11 cellular contexts compared by ENCODE assay signal in the genomic region with DNA sequence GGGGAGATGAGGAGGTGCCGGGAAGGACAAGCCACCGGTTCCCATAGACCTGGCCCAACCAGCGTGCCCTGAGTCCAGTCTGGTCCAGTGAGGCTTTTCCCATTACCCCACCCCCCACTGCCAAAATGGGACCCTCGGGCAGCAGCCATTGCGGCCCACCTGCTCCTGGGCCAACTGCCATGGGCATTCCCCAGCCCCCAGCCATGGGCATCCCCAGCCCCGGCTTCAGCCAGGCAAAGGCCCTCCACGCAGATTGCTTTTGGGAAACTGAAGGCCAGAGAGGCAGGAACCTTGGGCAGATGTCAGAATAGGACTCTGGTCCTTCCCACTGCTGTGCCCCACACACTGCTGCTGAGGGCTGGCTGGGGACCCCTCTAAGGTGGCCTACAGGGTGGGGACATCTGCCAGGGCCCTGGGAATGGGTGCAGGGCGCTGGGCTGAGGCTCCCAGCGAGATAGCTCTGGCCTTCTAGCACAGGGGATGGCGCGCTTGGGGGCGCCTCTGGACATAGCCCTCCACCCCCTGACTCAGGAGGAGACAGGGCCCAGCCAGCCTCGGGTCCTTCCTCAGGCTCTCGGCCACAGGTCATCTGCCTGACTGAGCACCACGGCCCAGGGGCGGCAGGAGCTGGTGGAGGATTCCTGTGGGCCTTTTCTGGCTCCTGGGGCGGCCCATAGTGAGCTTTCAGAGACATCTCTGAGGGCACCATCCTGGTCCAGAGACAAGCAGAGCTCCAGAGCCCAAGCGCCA. TPM values are rescaled to one million over a fixed set of nuclear protein-coding genes. Genes with fewer than 3 reads are reported as not detected.
DNase-seq lines count a peak whose midpoint lies in the region; ATAC-seq, FAIRE-seq and TF ChIP-seq lines count a peak whose summit lies in the region.
"Had no signal": no experiment of that assay in that cellular context is flagged by ENCODE, and none has a peak within 500 bp of the region (broad histone marks: within the 10 kb centered on the region; RNA-seq: fewer than 3 reads in every experiment).

No MANE protein-coding gene starts in this region.

- H4K20me1 ChIP-seq in DOHH2 (ENCODE audit: control insufficient read depth, insufficient read depth, low read depth, low read length): peaks cover 21% of the 10 kb centered on the region

- in situ Hi-C loops in brain microvascular endothelial cell (cut with HindIII; ENCODE audit: low pct_ligation_motif_present, low sequenced_read_pairs): no loop called here

- H3K9me2 ChIP-seq in DOHH2 (replicated peaks; ENCODE audit: control insufficient read depth, low read length): no peaks in the 10 kb centered on the region

- peak; percentile 41 for DNase-seq in activated CD8-positive, alpha-beta memory T cell treated with anti-CD3 and anti-CD28 coated beads, Interleukin-2, amount 10 ng/mL, durations not matched to agents 7 days and 5 days
- DNase-seq in right atrium auricular region (ENCODE audit: low spot score) (no peak), D721Med (ENCODE audit: insufficient read length, low spot score) (no peak), DMS 273 (lab: John Stamatoyannopoulos, UW; ENCODE audit: unreplicated experiment) (no peak), left lobe of liver (ENCODE audit: low spot score) (no peak), brain microvascular endothelial cell (no peak)
- peak; percentile 2 for DNase-seq in stimulated activated CD4-positive, alpha-beta T cell treated with anti-CD3 and anti-CD28 coated beads, Interleukin-1b, Interleukin-23, amount 100 ng/mL, for 48 hours
- DNase-seq: NCI-H187 had no signal

- no peak overlapping the region for H3K4me3 ChIP-seq in DOHH2 (ENCODE audit: low read length)
- H3K4me3 ChIP-seq in right atrium auricular region: no peak overlapping the region
- H3K4me3 ChIP-seq in brain microvascular endothelial cell (ENCODE audit: low read depth, low read length): no peak overlapping the region

- H3K4me1 Mint-ChIP-seq in activated CD8-positive, alpha-beta memory T cell treated with anti-CD3 and anti-CD28 coated beads, Interleukin-2, amount 10 ng/mL, durations not matched to agents 7 days and 5 days: peaks cover 26% of the 10 kb centered on the region

- TF ChIP-seq CTCF in DOHH2 (IDR thresholded peaks at IDR 0.05; ENCODE audit: low read depth, low read length, poor library complexity, severe bottlenecking) (no peak), right atrium auricular region (IDR thresholded peaks at IDR 0.05) (no peak), D721Med (IDR thresholded peaks at IDR 0.05; ENCODE audit: insufficient read depth, missing control alignments) (no peak), brain microvascular endothelial cell (IDR thresholded peaks at IDR 0.05; ENCODE audit: low read depth, low read length, missing control alignments) (no peak)

- ATAC-seq in activated CD8-positive, alpha-beta memory T cell treated with anti-CD3 and anti-CD28 coated beads, Interleukin-2, amount 10 ng/mL, durations not matched to agents 7 days and 5 days: no peak
- no peak for ATAC-seq in left lobe of liver

- H3K9me3 ChIP-seq in DOHH2 (ENCODE audit: control insufficient read depth, insufficient read depth, low read length): no peaks in the 10 kb centered on the region
- no peaks in the 10 kb centered on the region for H3K9me3 ChIP-seq in right atrium auricular region

- H3K36me3 Mint-ChIP-seq in activated CD8-positive, alpha-beta memory T cell treated with anti-CD3 and anti-CD28 coated beads, Interleukin-2, amount 10 ng/mL, durations not matched to agents 7 days and 5 days: peaks cover 23% of the 10 kb centered on the region

- H3F3A ChIP-seq in DOHH2 (ENCODE audit: control insufficient read depth, insufficient read depth): peaks cover 21% of the 10 kb centered on the region

- no peaks in the 10 kb centered on the region for H3K27me3 Mint-ChIP-seq in activated CD8-positive, alpha-beta memory T cell treated with anti-CD3 and anti-CD28 coated beads, Interleukin-2, amount 10 ng/mL, durations not matched to agents 7 days and 5 days

- H3K27me3 ChIP-seq in DOHH2 (ENCODE audit: control insufficient read depth, low read length) (no peaks in the 10 kb centered on the region), right atrium auricular region (no peaks in the 10 kb centered on the region), brain microvascular endothelial cell (replicated peaks) (no peaks in the 10 kb centered on the region)

- H3K4me1 ChIP-seq in DOHH2 (ENCODE audit: control insufficient read depth, low read length): peaks cover 53% of the 10 kb centered on the region
- H3K4me1 ChIP-seq in right atrium auricular region: peaks cover 0 to 86% of the 10 kb centered on the region in 2 donors

- peak overlapping the region; percentile 52 for H3K27ac Mint-ChIP-seq in activated CD8-positive, alpha-beta memory T cell treated with anti-CD3 and anti-CD28 coated beads, Interleukin-2, amount 10 ng/mL, durations not matched to agents 7 days and 5 days

- peaks cover 41% of the 10 kb centered on the region for H3K79me2 ChIP-seq in DOHH2 (ENCODE audit: control insufficient read depth, low read length)

- no peaks in the 10 kb centered on the region for H3K9me3 Mint-ChIP-seq in activated CD8-positive, alpha-beta memory T cell treated with anti-CD3 and anti-CD28 coated beads, Interleukin-2, amount 10 ng/mL, durations not matched to agents 7 days and 5 days (ENCODE audit: low read depth)

- H3K27ac ChIP-seq in DOHH2 (ENCODE audit: low read depth, low read length): no peak overlapping the region; the same call in 1 of the 2 replicates
- peak overlapping the region; percentile 96 to 98 for H3K27ac ChIP-seq in right atrium auricular region
- no peak overlapping the region for H3K27ac ChIP-seq in brain microvascular endothelial cell

- CTCF ChIA-PET in activated CD8-positive, alpha-beta memory T cell treated with anti-CD3 and anti-CD28 coated beads, Interleukin-2, amount 10 ng/mL, durations not matched to agents 7 days and 5 days (lab: Charles Lee): interaction anchor here (1.0 kb wide), 1 partner anchor 11 kb away, joined by 3 read pairs; no protein-coding TSS in a partner anchor

- no peak overlapping the region for H3K4me3 Mint-ChIP-seq in activated CD8-positive, alpha-beta memory T cell treated with anti-CD3 and anti-CD28 coated beads, Interleukin-2, amount 10 ng/mL, durations not matched to agents 7 days and 5 days

- peaks cover 40% of the 10 kb centered on the region for H3K36me3 ChIP-seq in DOHH2 (ENCODE audit: control insufficient read depth, low read length)
- peaks cover 30% of the 10 kb centered on the region for H3K36me3 ChIP-seq in right atrium auricular region
- peaks cover 20% of the 10 kb centered on the region for H3K36me3 ChIP-seq in brain microvascular endothelial cell (replicated peaks)

- peak overlapping the region; percentile 11; the same call in 1 of the 2 replicates for H3K4me2 ChIP-seq in DOHH2 (ENCODE audit: low read length)

- FAIRE-seq in D721Med (lab: Jason Lieb, UNC): no peak
- FAIRE-seq: colon had no signal

RNA-seq across cellular contexts. Expression of a gene that starts 4.9 kb away (rescaled TPM):
- 10 to 100 TPM; 53.4 to 79.7 TPM for total RNA-seq in activated CD8-positive, alpha-beta memory T cell treated with anti-CD3 and anti-CD28 coated beads, Interleukin-2, amount 10 ng/mL, durations not matched to agents 7 days and 5 days
- total RNA-seq in right atrium auricular region (10 to 100 TPM; 64.5 to 66.9 TPM), left lobe of liver (36.8 TPM)

RNA-seq across cellular contexts. Expression of a gene that starts 47.0 kb away (rescaled TPM):
- 10 to 100 TPM; 43.9 to 51.2 TPM for total RNA-seq in activated CD8-positive, alpha-beta memory T cell treated with anti-CD3 and anti-CD28 coated beads, Interleukin-2, amount 10 ng/mL, durations not matched to agents 7 days and 5 days
- total RNA-seq in right atrium auricular region: 10 to 100 TPM; 16.1 to 28.5 TPM
- 65.1 TPM for total RNA-seq in left lobe of liver

RNA-seq across cellular contexts. Expression of a gene that starts 47.1 kb away (rescaled TPM):
- under 1 TPM in 1 of 2 experiments, not detected in 1; 0.05 TPM for total RNA-seq in activated CD8-positive, alpha-beta memory T cell treated with anti-CD3 and anti-CD28 coated beads, Interleukin-2, amount 10 ng/mL, durations not matched to agents 7 days and 5 days
- total RNA-seq in right atrium auricular region (not detected), left lobe of liver (not detected)
- total RNA-seq: lower leg skin had no signal

RNA-seq across cellular contexts. Expression of a gene that starts 47.2 kb away (rescaled TPM):
- 10 to 100 TPM; 16.8 to 18.8 TPM for total RNA-seq in activated CD8-positive, alpha-beta memory T cell treated with anti-CD3 and anti-CD28 coated beads, Interleukin-2, amount 10 ng/mL, durations not matched to agents 7 days and 5 days
- total RNA-seq in right atrium auricular region: 10 to 100 TPM; 19.7 to 19.8 TPM
- 19.1 TPM for total RNA-seq in left lobe of liver

Comparison
In these comparisons a context has a peak if more than half of its experiments do, and no peak if none do; other contexts are left out.
1. H3K27ac ChIP-seq: peak in right atrium auricular region (2 of 2); none in DOHH2 (single experiment) and brain microvascular endothelial cell (single experiment).
2. DNase-seq: peak in activated CD8-positive, alpha-beta memory T cell treated with anti-CD3 and anti-CD28 coated beads, Interleukin-2, amount 10 ng/mL, durations not matched to agents 7 days and 5 days (single experiment) and stimulated activated CD4-positive, alpha-beta T cell treated with anti-CD3 and anti-CD28 coated beads, Interleukin-1b, Interleukin-23, amount 100 ng/mL, for 48 hours (single experiment); none in right atrium auricular region (single experiment), D721Med (single experiment), DMS 273 (single experiment), left lobe of liver (single experiment) and brain microvascular endothelial cell (single experiment).